8 cellular contexts compared by ENCODE assay signal in genomic region chr17:49193513-49194296, GRCh38. TPM values are rescaled to one million over a fixed set of nuclear protein-coding genes. Genes with fewer than 3 reads are reported as not detected.
DNase-seq lines count a peak whose midpoint lies in the region; ATAC-seq lines count a peak whose summit lies in the region.

No MANE protein-coding gene starts in this region.

- H3K9me3 Mint-ChIP-seq in activated naive CD4-positive, alpha-beta T cell treated with anti-CD3 and anti-CD28 coated beads, Interleukin-2, amount 50 U/mL, for 72 hours: no peaks in the 10 kb centered on the region

- H3K4me2 ChIP-seq in BLaER1: peak overlapping the region; percentile 89

- ATAC-seq in GM18858 (IDR thresholded peaks at IDR 0.05; ENCODE audit: unreplicated experiment): peak; percentile 19
- no peak for ATAC-seq in activated naive CD4-positive, alpha-beta T cell treated with anti-CD3 and anti-CD28 coated beads, Interleukin-2, amount 50 U/mL, for 72 hours
- no peak for ATAC-seq in GM18519 (IDR thresholded peaks at IDR 0.05; ENCODE audit: low FRiP score, unreplicated experiment)

- no peaks in the 10 kb centered on the region for H3K9me3 ChIP-seq in BLaER1

- H3K36me3 Mint-ChIP-seq in activated naive CD4-positive, alpha-beta T cell treated with anti-CD3 and anti-CD28 coated beads, Interleukin-2, amount 50 U/mL, for 72 hours: no peaks in the 10 kb centered on the region

- H3K4me3 ChIP-seq in BLaER1: peak overlapping the region; percentile 88

- DNase-seq in NCI-H526 (lab: John Stamatoyannopoulos, UW) (peak; percentile 48 to 65), germinal center (ENCODE audit: low spot score) (peak; percentile 60), nucleus accumbens (lab: John Stamatoyannopoulos, UW) (peak in 53 of 56 donors; percentile 9 to 91 (median 64))
- peak in 1 of 2 donors; percentile 17 for DNase-seq in activated naive CD4-positive, alpha-beta T cell treated with anti-CD3 and anti-CD28 coated beads, Interleukin-2, amount 50 U/mL, for 72 hours (ENCODE audit: low spot score in 2 of 2)
- no peak for DNase-seq in stimulated activated naive CD4-positive, alpha-beta T cell treated with Interleukin-2 at 50 U/mL for 16 hours (lab: John Stamatoyannopoulos, UW)

- H3K27ac ChIP-seq in BLaER1: peak overlapping the region; percentile 100

- peaks cover 28% of the 10 kb centered on the region for H3K4me1 ChIP-seq in BLaER1

- H3K36me3 ChIP-seq in BLaER1: no peaks in the 10 kb centered on the region

- H3K27ac Mint-ChIP-seq in activated naive CD4-positive, alpha-beta T cell treated with anti-CD3 and anti-CD28 coated beads, Interleukin-2, amount 50 U/mL, for 72 hours: peak overlapping the region; percentile 98 to 100

- H3K9ac ChIP-seq in BLaER1: peak overlapping the region; percentile 73

- H4K20me1 ChIP-seq in BLaER1: no peaks in the 10 kb centered on the region

- H3K27me3 ChIP-seq in BLaER1: no peaks in the 10 kb centered on the region

RNA-seq across cellular contexts. Expression of gene GNGT2, which starts 16.7 kb away (rescaled TPM):
- total RNA-seq in activated naive CD4-positive, alpha-beta T cell treated with anti-CD3 and anti-CD28 coated beads, Interleukin-2, amount 50 U/mL, for 72 hours: 10 to 100 TPM; 37.5 to 40.2 TPM

RNA-seq across cellular contexts. Expression of gene ABI3, which starts 16.8 kb away (rescaled TPM):
- total RNA-seq in activated naive CD4-positive, alpha-beta T cell treated with anti-CD3 and anti-CD28 coated beads, Interleukin-2, amount 50 U/mL, for 72 hours: 10 to 100 TPM; 35.3 to 41.5 TPM

RNA-seq across cellular contexts. Expression of gene PHOSPHO1, which starts 36.9 kb away (rescaled TPM):
- not detected for total RNA-seq in activated naive CD4-positive, alpha-beta T cell treated with anti-CD3 and anti-CD28 coated beads, Interleukin-2, amount 50 U/mL, for 72 hours
